8 cellular contexts compared by ENCODE assay signal in genomic region chr15:70512772-70513362, GRCh38.
DNase-seq lines count a peak whose midpoint lies in the region; ATAC-seq and TF ChIP-seq lines count a peak whose summit lies in the region.

No MANE protein-coding gene starts in this region.

- no peaks in the 10 kb centered on the region for H3K36me3 ChIP-seq in MG63
- no peaks in the 10 kb centered on the region for H3K36me3 ChIP-seq in fibroblast of lung (ENCODE audit: control insufficient read depth, insufficient read depth, low read length)

- H3K27ac ChIP-seq in fibroblast of lung (ENCODE audit: insufficient read depth, low read length) = no peak overlapping the region

- ATAC-seq in GM21619 (IDR thresholded peaks at IDR 0.05; ENCODE audit: unreplicated experiment) (peak; percentile 63), GM19324 (IDR thresholded peaks at IDR 0.05; ENCODE audit: low FRiP score, unreplicated experiment) (no peak)

- peak; percentile 59 for DNase-seq in EH (ENCODE audit: low read depth)
- peak; percentile 52 for DNase-seq in MG63
- DNase-seq in activated CD4-positive, alpha-beta T cell treated with anti-CD3 and anti-CD28 coated beads for 4 hours = peak; percentile 52 to 59
- DNase-seq in fibroblast of lung (ENCODE audit: low read depth in 2 of 2) = peak; percentile 43 to 62
- DNase-seq in renal cortical epithelial cell (ENCODE audit: low read depth) = peak; percentile 43
- DNase-seq in NCI-H345 (lab: John Stamatoyannopoulos, UW) = no peak

- peaks cover 7% of the 10 kb centered on the region for H3K4me1 ChIP-seq in fibroblast of lung (ENCODE audit: control insufficient read depth, extremely low read depth, insufficient read depth, low read length)

- H3K4me2 ChIP-seq in fibroblast of lung (ENCODE audit: extremely low read depth, insufficient read depth, low read length) = no peak overlapping the region

- peaks cover 16% of the 10 kb centered on the region for H3K9me3 ChIP-seq in MG63
- H3K9me3 ChIP-seq in fibroblast of lung (ENCODE audit: control insufficient read depth, insufficient read depth, low read depth, low read length) = no peaks in the 10 kb centered on the region

- no peak overlapping the region for H3K9ac ChIP-seq in fibroblast of lung (ENCODE audit: insufficient read depth, low read length)

- no peaks in the 10 kb centered on the region for H3K79me2 ChIP-seq in fibroblast of lung (ENCODE audit: control insufficient read depth, insufficient read depth, low read length)

- H3K27me3 ChIP-seq in MG63 (no peaks in the 10 kb centered on the region), fibroblast of lung (ENCODE audit: control insufficient read depth, insufficient read depth, low read length) (peaks cover 12% of the 10 kb centered on the region)

- peak; percentile 41 to 72 for TF ChIP-seq CTCF in fibroblast of lung (conservative IDR thresholded peaks at IDR 0.05 in 1 of 2, IDR thresholded peaks at IDR 0.05 in 1 of 2; ENCODE audit: low read depth in 1 of 2, low read length in 2 of 2)

- no peak overlapping the region for H2AFZ ChIP-seq in fibroblast of lung (ENCODE audit: low read length)

- H3K4me3 ChIP-seq in MG63 (no peak overlapping the region), fibroblast of lung (replicated peaks in 1 of 4; ENCODE audit: control extremely low read depth in 1 of 4, insufficient read depth in 1 of 4, low read depth in 3 of 4, low read length in 4 of 4) (no peak overlapping the region)

- no peaks in the 10 kb centered on the region for H4K20me1 ChIP-seq in fibroblast of lung (ENCODE audit: control insufficient read depth, extremely low read depth, insufficient read depth, low read length)
